Comparison of ENCODE assay signal across 32 cellular contexts in genomic region chr2:136557203-136557602, GRCh38.
"Had no signal": no experiment of that assay in that cellular context is flagged by ENCODE, and none has a peak within 500 bp of the region (broad histone marks: within the 10 kb centered on the region; RNA-seq: fewer than 3 reads in every experiment).

No MANE protein-coding gene starts in this region.

- H3K27me3 ChIP-seq: neutrophil, ovary, thyroid gland, tibial nerve, upper lobe of left lung, vagina had no signal

- H3K9me3 ChIP-seq: neutrophil, ovary, psoas muscle, spleen, stomach, thoracic aorta, thyroid gland, tibial nerve, upper lobe of left lung, vagina had no signal

- H3K79me2 ChIP-seq: parathyroid adenoma had no signal

- H3K4me1 ChIP-seq: parathyroid adenoma, psoas muscle, spleen, stomach, tibial nerve, upper lobe of left lung, vagina had no signal

- H3K4me3 ChIP-seq: ovary, psoas muscle, skin epidermis, smooth muscle cell, spleen, stomach, thoracic aorta, thyroid gland, tibial nerve, upper lobe of left lung, vagina had no signal

- H3K27ac Mint-ChIP-seq: naive B cell; naive thymus-derived CD8-positive, alpha-beta T cell; natural killer cell treated with Interleukin-12 subunit alpha and Interleukin-12 subunit beta and Interleukin-15 and Interleukin-18, amount 100 ng/mL, for 72 hours; nephron progenitor cell; progenitor cell of endocrine pancreas; stimulated activated naive B cell treated with anti-CD40 and anti-IgM and Interleukin-4, amounts not matched to agents 10 μg/mL and 1 μg/mL and 100 μg/mL, for 72 hours; stimulated activated naive CD8-positive, alpha-beta T cell treated with anti-CD3 and anti-CD28 coated beads, Interleukin-15, Interleukin-2, amounts not matched to agents 100 ng/mL and 50 ng/mL, for 24 hours had no signal

- H3K9ac ChIP-seq: parathyroid adenoma had no signal

- H3K9me3 Mint-ChIP-seq: nephron progenitor cell; neural crest cell; stimulated activated naive CD8-positive, alpha-beta T cell treated with anti-CD3 and anti-CD28 coated beads, Interleukin-15, Interleukin-2, amounts not matched to agents 100 ng/mL and 50 ng/mL, for 24 hours had no signal

- H3K4me1 Mint-ChIP-seq: naive B cell; naive thymus-derived CD8-positive, alpha-beta T cell; nephron progenitor cell; neural crest cell; stimulated activated naive B cell treated with anti-CD40 and anti-IgM and Interleukin-4, amounts not matched to agents 10 μg/mL and 1 μg/mL and 100 μg/mL, for 72 hours had no signal

- H3K27ac ChIP-seq: neutrophil, ovary, parathyroid adenoma, psoas muscle, skin epidermis, spleen, stomach, thoracic aorta, thyroid gland, tibial nerve, upper lobe of left lung, vagina had no signal

- H2AFZ ChIP-seq: parathyroid adenoma had no signal

- H3K4me2 ChIP-seq: smooth muscle cell had no signal

- DNase-seq: naive B cell; naive thymus-derived CD8-positive, alpha-beta T cell; nephron progenitor cell; ovary; posterior cingulate gyrus; psoas muscle; right cardiac atrium; spleen; stimulated activated CD4-positive, alpha-beta T cell treated with anti-CD3 and anti-CD28 coated beads, Interleukin-12 subunit alpha, Interleukin-12 subunit beta, amount 100 ng/mL, for 4 hours; stimulated activated CD4-positive, alpha-beta T cell treated with anti-CD3 and anti-CD28 coated beads, Interleukin-1b, Interleukin-23, amount 100 ng/mL, for 48 hours; stimulated activated CD4-positive, alpha-beta T cell treated with anti-CD3 and anti-CD28 coated beads, Interleukin-4, amount 100 ng/mL, for 1 hour; stimulated activated CD4-positive, alpha-beta T cell treated with anti-CD3 and anti-CD28 coated beads, Interleukin-4, amount 100 ng/mL, for 4 hours; stimulated activated CD8-positive, alpha-beta memory T cell treated with anti-CD3 and anti-CD28 coated beads, Interleukin-4, amount 100 ng/mL, for 48 hours; stimulated activated naive B cell treated with anti-CD40 and anti-IgM and Interleukin-4, amounts not matched to agents 10 μg/mL and 1 μg/mL and 100 μg/mL, for 72 hours; stimulated activated naive CD4-positive, alpha-beta T cell treated with Interleukin-2 at 50 U/mL for 16 hours; stomach; trophoblast cell; upper lobe of left lung had no signal

- FAIRE-seq: urothelium cell line had no signal

- H3K36me3 Mint-ChIP-seq: naive B cell; naive thymus-derived CD8-positive, alpha-beta T cell; natural killer cell treated with Interleukin-12 subunit alpha and Interleukin-12 subunit beta and Interleukin-15 and Interleukin-18, amount 100 ng/mL, for 72 hours had no signal

- H3K4me3 Mint-ChIP-seq: naive B cell; naive thymus-derived CD8-positive, alpha-beta T cell; natural killer cell treated with Interleukin-12 subunit alpha and Interleukin-12 subunit beta and Interleukin-15 and Interleukin-18, amount 100 ng/mL, for 72 hours; nephron progenitor cell; neural crest cell; stimulated activated naive B cell treated with anti-CD40 and anti-IgM and Interleukin-4, amounts not matched to agents 10 μg/mL and 1 μg/mL and 100 μg/mL, for 72 hours; stimulated activated naive CD8-positive, alpha-beta T cell treated with anti-CD3 and anti-CD28 coated beads, Interleukin-15, Interleukin-2, amounts not matched to agents 100 ng/mL and 50 ng/mL, for 24 hours had no signal

- H3K36me3 ChIP-seq: neutrophil, ovary, spleen, stomach, thoracic aorta, thyroid gland, tibial nerve, upper lobe of left lung, vagina had no signal

- ATAC-seq: naive thymus-derived CD8-positive, alpha-beta T cell; natural killer cell treated with Interleukin-12 subunit alpha and Interleukin-12 subunit beta and Interleukin-15 and Interleukin-18, amount 100 ng/mL, for 72 hours; psoas muscle; right cardiac atrium; sciatic nerve; stimulated activated naive B cell treated with anti-CD40 and anti-IgM and Interleukin-4, amounts not matched to agents 10 μg/mL and 1 μg/mL and 100 μg/mL, for 72 hours had no signal
